Comparison of ENCODE assay signal across 1 cellular context in genomic region chr3:184154909-184155643, GRCh38.
A peak's percentile ranks its signal among the peaks of the same experiment; 100 is the strongest.
TF ChIP-seq lines count a peak whose summit lies in the region.

DVL3 (plus strand) TSS chr3:184155377; CDS start chr3:184155636, 259 bp downstream.

TF ChIP-seq in K562, 482 proteins besides CTCF, POLR2A, EP300 and RAD21 (continued from another document and continues in another):
- TF ChIP-seq ATF1 (CRISPR knock-in tag; IDR thresholded peaks at IDR 0.05): no peak
- no peak for TF ChIP-seq ATF1 (tag; IDR thresholded peaks at IDR 0.05)
- no peak for TF ChIP-seq U2AF1 (optimal IDR thresholded peaks at IDR 0.05; ENCODE audit: low read depth, low read length)
- TF ChIP-seq ZNF146 (CRISPR knock-in tag; IDR thresholded peaks at IDR 0.05; ENCODE audit: unreplicated experiment): no peak
- no peak for TF ChIP-seq ZBTB17 (CRISPR knock-in tag; IDR thresholded peaks at IDR 0.05)
- TF ChIP-seq STAT5B (CRISPR knock-in tag; IDR thresholded peaks at IDR 0.05): no peak
- no peak for TF ChIP-seq PHF20 (IDR thresholded peaks at IDR 0.05; ENCODE audit: partially characterized antibody)
- no peak for TF ChIP-seq HMG20B (CRISPR knock-in tag; IDR thresholded peaks at IDR 0.05)
- TF ChIP-seq ZNF165 (CRISPR knock-in tag; IDR thresholded peaks at IDR 0.05; ENCODE audit: borderline replicate concordance): no peak
- TF ChIP-seq ETV1 (tag; conservative IDR thresholded peaks at IDR 0.05; ENCODE audit: low read depth): no peak
- TF ChIP-seq PCBP1 (IDR thresholded peaks at IDR 0.05; ENCODE audit: low read depth, low read length, poor library complexity, severe bottlenecking): no peak
- no peak for TF ChIP-seq ZNF444 (CRISPR knock-in tag; IDR thresholded peaks at IDR 0.05)
- TF ChIP-seq SETDB1 (IDR thresholded peaks at IDR 0.05; ENCODE audit: low read length): no peak
- TF ChIP-seq TARDBP (IDR thresholded peaks at IDR 0.05): no peak
- peak; percentile 27 for TF ChIP-seq PRDM10 (IDR thresholded peaks at IDR 0.05; ENCODE audit: partially characterized antibody)
- no peak for TF ChIP-seq EHMT2 (IDR thresholded peaks at IDR 0.05)
- no peak for TF ChIP-seq IRF2 (CRISPR knock-in tag; IDR thresholded peaks at IDR 0.05)
- TF ChIP-seq NELFE (IDR thresholded peaks at IDR 0.05; ENCODE audit: insufficient read depth, insufficient read length): no peak
- no peak for TF ChIP-seq MBD2 (IDR thresholded peaks at IDR 0.05; ENCODE audit: borderline replicate concordance, low read depth)
- no peak for TF ChIP-seq CHD7 (IDR thresholded peaks at IDR 0.05; ENCODE audit: low read depth, low read length)
- TF ChIP-seq NBN (IDR thresholded peaks at IDR 0.05; ENCODE audit: low read depth): 0 out of 2 replicates have a peak, but pooled peaks have one; percentile 35
- TF ChIP-seq CREBBP (IDR thresholded peaks at IDR 0.05; ENCODE audit: low read depth, low read length): no peak
- no peak for TF ChIP-seq ZNF280A (IDR thresholded peaks at IDR 0.05; ENCODE audit: low read depth, partially characterized antibody)
- no peak for TF ChIP-seq NFE2L1 (tag; IDR thresholded peaks at IDR 0.05; ENCODE audit: borderline replicate concordance, low read depth)
- TF ChIP-seq E2F6 (IDR thresholded peaks at IDR 0.05; ENCODE audit: borderline replicate concordance in 1 of 2, extremely low read depth in 1 of 2, insufficient read depth in 1 of 2, insufficient read length in 1 of 2, low read depth in 1 of 2, low read length in 1 of 2, poor library complexity in 1 of 2, severe bottlenecking in 1 of 2): peak; percentile 87 to 97
- no peak for TF ChIP-seq THRAP3 (IDR thresholded peaks at IDR 0.05; ENCODE audit: borderline replicate concordance)
- peak; percentile 73 for TF ChIP-seq CCNT2 (IDR thresholded peaks at IDR 0.05; ENCODE audit: borderline replicate concordance, extremely low read depth, insufficient read length, low read depth, low read length)
- TF ChIP-seq SMARCA4 (IDR thresholded peaks at IDR 0.05): no peak
- no peak for TF ChIP-seq ATF4 (CRISPR knock-in tag; IDR thresholded peaks at IDR 0.05)
- TF ChIP-seq ZBTB33 (CRISPR knock-in tag; IDR thresholded peaks at IDR 0.05): no peak
- TF ChIP-seq TFAP4 (CRISPR knock-in tag; IDR thresholded peaks at IDR 0.05; ENCODE audit: borderline replicate concordance): peak; percentile 17; the same call in 1 of the 2 replicates
- TF ChIP-seq TFE3 (CRISPR knock-in tag; IDR thresholded peaks at IDR 0.05): no peak
- no peak for TF ChIP-seq BRF1 (IDR thresholded peaks at IDR 0.05; ENCODE audit: borderline replicate concordance, extremely low read depth, insufficient read length)
- TF ChIP-seq TAF7 (tag; IDR thresholded peaks at IDR 0.05): no peak
